ENCODE assay signal across 1 cellular context in the genomic region with DNA sequence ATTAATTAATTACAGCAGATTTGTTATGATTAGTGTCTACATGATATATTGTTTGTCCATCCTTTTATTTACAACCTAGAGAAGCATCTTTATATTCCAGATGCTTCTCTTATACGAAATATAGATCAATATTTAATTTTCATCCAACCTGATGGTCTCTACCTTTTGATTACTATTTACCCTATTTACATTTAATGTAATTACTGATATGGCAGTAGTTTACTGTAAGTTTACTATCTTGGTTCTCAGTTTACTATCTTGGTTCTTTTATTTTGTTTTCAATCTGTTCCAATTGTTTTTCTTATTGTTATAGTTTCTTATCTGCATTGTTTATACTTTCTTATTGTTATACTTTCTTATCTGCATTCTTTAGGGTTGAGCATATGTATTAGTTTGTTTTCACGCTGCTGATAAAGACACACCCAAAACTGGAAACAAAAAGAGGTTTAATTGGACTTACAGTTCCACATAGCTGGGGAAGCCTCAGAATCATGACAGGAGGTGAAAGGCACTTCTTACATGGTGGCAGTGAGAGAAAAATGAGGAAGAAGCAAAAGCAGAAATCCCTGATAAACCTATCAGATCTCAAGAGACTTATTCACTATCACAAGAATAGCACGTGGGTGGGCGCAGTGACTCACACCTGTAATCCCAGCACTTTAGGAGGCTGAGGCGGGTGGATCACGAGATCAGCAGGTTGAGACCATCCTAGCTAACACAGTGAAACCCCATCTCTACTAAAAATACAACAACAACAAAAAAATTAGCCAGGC.
TF ChIP-seq lines count a peak whose summit lies in the region.

No MANE protein-coding gene starts in this region.

TF ChIP-seq in HEK293, 187 proteins besides CTCF, POLR2A, EP300 and RAD21 (continued from another document):
- TF ChIP-seq, protein P1, sequence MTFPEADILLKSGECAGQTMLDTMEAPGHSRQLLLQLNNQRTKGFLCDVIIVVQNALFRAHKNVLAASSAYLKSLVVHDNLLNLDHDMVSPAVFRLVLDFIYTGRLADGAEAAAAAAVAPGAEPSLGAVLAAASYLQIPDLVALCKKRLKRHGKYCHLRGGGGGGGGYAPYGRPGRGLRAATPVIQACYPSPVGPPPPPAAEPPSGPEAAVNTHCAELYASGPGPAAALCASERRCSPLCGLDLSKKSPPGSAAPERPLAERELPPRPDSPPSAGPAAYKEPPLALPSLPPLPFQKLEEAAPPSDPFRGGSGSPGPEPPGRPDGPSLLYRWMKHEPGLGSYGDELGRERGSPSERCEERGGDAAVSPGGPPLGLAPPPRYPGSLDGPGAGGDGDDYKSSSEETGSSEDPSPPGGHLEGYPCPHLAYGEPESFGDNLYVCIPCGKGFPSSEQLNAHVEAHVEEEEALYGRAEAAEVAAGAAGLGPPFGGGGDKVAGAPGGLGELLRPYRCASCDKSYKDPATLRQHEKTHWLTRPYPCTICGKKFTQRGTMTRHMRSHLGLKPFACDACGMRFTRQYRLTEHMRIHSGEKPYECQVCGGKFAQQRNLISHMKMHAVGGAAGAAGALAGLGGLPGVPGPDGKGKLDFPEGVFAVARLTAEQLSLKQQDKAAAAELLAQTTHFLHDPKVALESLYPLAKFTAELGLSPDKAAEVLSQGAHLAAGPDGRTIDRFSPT (tag by site-specific recombination; IDR thresholded peaks at IDR 0.05): 0 out of 2 replicates have a peak, but pooled peaks have one; percentile 36
- TF ChIP-seq ZNF664 (tag by site-specific recombination; IDR thresholded peaks at IDR 0.05): no peak
- no peak for TF ChIP-seq ZNF140 (tag by site-specific recombination; IDR thresholded peaks at IDR 0.05)
- TF ChIP-seq ZNF560 (tag by site-specific recombination; IDR thresholded peaks at IDR 0.05; ENCODE audit: borderline replicate concordance): no peak
- no peak for TF ChIP-seq ZNF561 (tag by site-specific recombination; IDR thresholded peaks at IDR 0.05; ENCODE audit: borderline replicate concordance)
- TF ChIP-seq, protein P2, sequence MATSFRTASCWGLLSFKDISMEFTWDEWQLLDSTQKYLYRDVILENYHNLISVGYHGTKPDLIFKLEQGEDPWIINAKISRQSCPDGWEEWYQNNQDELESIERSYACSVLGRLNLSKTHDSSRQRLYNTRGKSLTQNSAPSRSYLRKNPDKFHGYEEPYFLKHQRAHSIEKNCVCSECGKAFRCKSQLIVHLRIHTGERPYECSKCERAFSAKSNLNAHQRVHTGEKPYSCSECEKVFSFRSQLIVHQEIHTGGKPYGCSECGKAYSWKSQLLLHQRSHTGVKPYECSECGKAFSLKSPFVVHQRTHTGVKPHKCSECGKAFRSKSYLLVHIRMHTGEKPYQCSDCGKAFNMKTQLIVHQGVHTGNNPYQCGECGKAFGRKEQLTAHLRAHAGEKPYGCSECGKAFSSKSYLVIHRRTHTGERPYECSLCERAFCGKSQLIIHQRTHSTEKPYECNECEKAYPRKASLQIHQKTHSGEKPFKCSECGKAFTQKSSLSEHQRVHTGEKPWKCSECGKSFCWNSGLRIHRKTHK (tag by site-specific recombination; IDR thresholded peaks at IDR 0.05): no peak
- no peak for TF ChIP-seq ZNF155 (tag by site-specific recombination; IDR thresholded peaks at IDR 0.05)
- TF ChIP-seq ZNF366 (tag by site-specific recombination; conservative IDR thresholded peaks at IDR 0.05): peak; percentile 73
- TF ChIP-seq KLF8 (tag by site-specific recombination; IDR thresholded peaks at IDR 0.05): no peak
- 0 out of 2 replicates have a peak, but pooled peaks have one; percentile 40 for TF ChIP-seq ZXDB (tag by site-specific recombination; IDR thresholded peaks at IDR 0.05)
- TF ChIP-seq, protein P3, sequence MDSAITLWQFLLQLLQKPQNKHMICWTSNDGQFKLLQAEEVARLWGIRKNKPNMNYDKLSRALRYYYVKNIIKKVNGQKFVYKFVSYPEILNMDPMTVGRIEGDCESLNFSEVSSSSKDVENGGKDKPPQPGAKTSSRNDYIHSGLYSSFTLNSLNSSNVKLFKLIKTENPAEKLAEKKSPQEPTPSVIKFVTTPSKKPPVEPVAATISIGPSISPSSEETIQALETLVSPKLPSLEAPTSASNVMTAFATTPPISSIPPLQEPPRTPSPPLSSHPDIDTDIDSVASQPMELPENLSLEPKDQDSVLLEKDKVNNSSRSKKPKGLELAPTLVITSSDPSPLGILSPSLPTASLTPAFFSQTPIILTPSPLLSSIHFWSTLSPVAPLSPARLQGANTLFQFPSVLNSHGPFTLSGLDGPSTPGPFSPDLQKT (IDR thresholded peaks at IDR 0.05; ENCODE audit: borderline replicate concordance, low read depth, low read length): no peak
TF ChIP-seq in HEK293: peak in this region for 17.
